Comparison of ENCODE assay signal across 14 cellular contexts in genomic region chr15:88900309-88900981, GRCh38. TPM values are rescaled to one million over a fixed set of nuclear protein-coding genes. Genes with fewer than 3 reads are reported as not detected.
A peak's percentile ranks its signal among the peaks of the same experiment; 100 is the strongest.
DNase-seq lines count a peak whose midpoint lies in the region; ATAC-seq and TF ChIP-seq lines count a peak whose summit lies in the region.
"Had no signal": no experiment of that assay in that cellular context is flagged by ENCODE, and none has a peak within 500 bp of the region (broad histone marks: within the 10 kb centered on the region; RNA-seq: fewer than 3 reads in every experiment).

No MANE protein-coding gene starts in this region.

- no peaks in the 10 kb centered on the region for H3K9me3 ChIP-seq in ascending aorta
- no peaks in the 10 kb centered on the region for H3K9me3 ChIP-seq in tibial nerve
- H3K9me3 ChIP-seq: pancreas had no signal

- no peak overlapping the region for H3K23ac ChIP-seq in mesendoderm (ENCODE audit: low read length)

- H3F3A ChIP-seq in GM23338 (replicated peaks; ENCODE audit: low read depth) = peaks cover 42% of the 10 kb centered on the region

- peak overlapping the region; percentile 1; the same call in 1 of the 2 replicates for H3K27ac Mint-ChIP-seq in GM23338

- intact Hi-C loops in ascending aorta (cut with DNase I) = loop anchor here (5.0 kb wide), 1 partner anchor 227 kb away; no protein-coding TSS in a partner anchor

- H3K9me2 ChIP-seq in GM23338 (ENCODE audit: insufficient read depth) = no peaks in the 10 kb centered on the region

- H2BK120ac ChIP-seq in mesendoderm (ENCODE audit: low read depth, low read length) = no peak overlapping the region

- in situ Hi-C loops in ACHN (cut with HindIII; ENCODE audit: low pct_ligation_motif_present, low pct_unique_long_range_greater_than_20kb, low sequenced_read_pairs) = no loop called here

- no peak overlapping the region for H2AFZ ChIP-seq in GM23338

- no peak overlapping the region for H3K4me2 ChIP-seq in GM23338
- H3K4me2 ChIP-seq in mesendoderm (ENCODE audit: low read length) = no peak overlapping the region

- H3K9ac ChIP-seq in mesendoderm (ENCODE audit: low read length) = no peak overlapping the region

- H3K4me1 Mint-ChIP-seq in GM23338 = peaks cover 70% of the 10 kb centered on the region

- peaks cover 29% of the 10 kb centered on the region for H3K36me3 ChIP-seq in GM23338 (ENCODE audit: insufficient read depth)
- peaks cover 45 to 68% of the 10 kb centered on the region in 2 donors for H3K36me3 ChIP-seq in ascending aorta
- H3K36me3 ChIP-seq in mesendoderm (ENCODE audit: control insufficient read depth, insufficient read depth, low read length) = peaks cover 4% of the 10 kb centered on the region
- H3K36me3 ChIP-seq in tibial nerve = peaks cover 0 to 53% (median 0%) of the 10 kb centered on the region in 3 donors
- H3K36me3 ChIP-seq: pancreas had no signal

- no peak overlapping the region for H3K4ac ChIP-seq in mesendoderm (ENCODE audit: low read depth, low read length)

- no CpG with 5 or more reads among the region's 12 CpGs for WGBS in mesendoderm (ENCODE audit: extremely low coverage, insufficient coverage, low lambda C conversion rate)
- WGBS in tibial nerve, 2 donors = 76 to 81% methylated on average over 11 to 12 of the region's 12 CpGs

- no peak overlapping the region for H4K8ac ChIP-seq in mesendoderm (ENCODE audit: low read depth, low read length)

- H3K4me1 ChIP-seq in GM23338 (ENCODE audit: insufficient read depth) = peaks cover 38% of the 10 kb centered on the region
- peaks cover 9 to 82% of the 10 kb centered on the region in 2 donors for H3K4me1 ChIP-seq in ascending aorta
- peaks cover 4% of the 10 kb centered on the region for H3K4me1 ChIP-seq in mesendoderm (ENCODE audit: control insufficient read depth, low read depth, low read length)
- H3K4me1 ChIP-seq in tibial nerve = peaks cover 0 to 35% (median 18%) of the 10 kb centered on the region in 4 donors
- H3K4me1 ChIP-seq: pancreas had no signal

- peak; percentile 35 for DNase-seq in ACHN
- no peak for DNase-seq in GM23338 (ENCODE audit: low spot score)
- DNase-seq in ascending aorta (ENCODE audit: low spot score in 2 of 2) = no peak
- peak; percentile 48 for DNase-seq in mesendoderm
- DNase-seq in tibial nerve (ENCODE audit: low spot score in 2 of 2) = no peak
- no peak for DNase-seq in mucosa of gallbladder (ENCODE audit: low spot score)
- DNase-seq in mesenteric fat pad (ENCODE audit: low spot score) = no peak
- DNase-seq: activated T-cell treated with anti-CD3 and anti-CD28 coated beads, Interleukin-2, amount 50 U/mL, for 48 hours; NCI-H2029 treated with DMSO at 0.1 percent for 48 hours; pancreas; stimulated activated CD4-positive, alpha-beta T cell treated with anti-CD3 and anti-CD28 coated beads, Interleukin-4, amount 100 ng/mL, for 4 hours had no signal

- no peak overlapping the region for H3K56ac ChIP-seq in mesendoderm (ENCODE audit: low read length)

- no peak for TF ChIP-seq POLR2A in tibial nerve (IDR thresholded peaks at IDR 0.05)

- no peak for ATAC-seq in GM23338
- ATAC-seq in GM18909 (IDR thresholded peaks at IDR 0.05; ENCODE audit: poor library complexity, unreplicated experiment) = no peak
- ATAC-seq: left lobe of liver, pancreas had no signal

- no peak overlapping the region for H2BK5ac ChIP-seq in mesendoderm (ENCODE audit: low read length)

- no peak overlapping the region for H2BK15ac ChIP-seq in mesendoderm (replicated peaks; ENCODE audit: low read depth)

- no peak overlapping the region for H3K4me3 Mint-ChIP-seq in GM23338
- H3K4me3 Mint-ChIP-seq: central memory CD8-positive, alpha-beta T cell had no signal

- TF ChIP-seq CTCF in GM23338 (conservative IDR thresholded peaks at IDR 0.05; ENCODE audit: low read depth in 2 of 2) (no peak), ascending aorta (IDR thresholded peaks at IDR 0.05) (no peak), tibial nerve (IDR thresholded peaks at IDR 0.05) (no peak)

- H3K79me2 ChIP-seq in GM23338 (replicated peaks; ENCODE audit: insufficient read depth) = peaks cover 21% of the 10 kb centered on the region
- H3K79me2 ChIP-seq in mesendoderm (ENCODE audit: control insufficient read depth, insufficient read depth, low read length) = no peaks in the 10 kb centered on the region

- peaks cover 84% of the 10 kb centered on the region for H3K36me3 Mint-ChIP-seq in GM23338 (ENCODE audit: low read depth)

- H3K9me3 Mint-ChIP-seq in GM23338 = no peaks in the 10 kb centered on the region; the same call in 1 of the 3 replicates
- H3K9me3 Mint-ChIP-seq: central memory CD8-positive, alpha-beta T cell had no signal

- no peak for TF ChIP-seq EP300 in tibial nerve (IDR thresholded peaks at IDR 0.05)

- peaks cover 2% of the 10 kb centered on the region; the same call in 1 of the 2 replicates for H3K27me3 ChIP-seq in GM23338 (ENCODE audit: insufficient read depth)
- H3K27me3 ChIP-seq in ascending aorta = no peaks in the 10 kb centered on the region
- no peaks in the 10 kb centered on the region for H3K27me3 ChIP-seq in mesendoderm (ENCODE audit: insufficient read depth, low read length, poor library complexity)
- H3K27me3 ChIP-seq in tibial nerve = peaks cover 0 to 3% of the 10 kb centered on the region in 2 donors
- H3K27me3 ChIP-seq: pancreas had no signal

- H3K18ac ChIP-seq in mesendoderm (ENCODE audit: low read length) = no peak overlapping the region

- no peak overlapping the region for H2AK5ac ChIP-seq in mesendoderm (ENCODE audit: low read length)

- H4K5ac ChIP-seq in mesendoderm (ENCODE audit: low read length) = no peak overlapping the region

- H3K27ac ChIP-seq in GM23338 (ENCODE audit: low read depth) (no peak overlapping the region), ascending aorta (peak overlapping the region; percentile 81 to 83), mesendoderm (ENCODE audit: low read depth, low read length) (no peak overlapping the region), tibial nerve (peak overlapping the region in 1 of 4 donors; percentile 51)
- H3K27ac ChIP-seq: pancreas had no signal

- H4K20me1 ChIP-seq in GM23338 (replicated peaks; ENCODE audit: insufficient read depth) = peaks cover 38% of the 10 kb centered on the region

- peaks cover 41% of the 10 kb centered on the region for H3K27me3 Mint-ChIP-seq in GM23338 (ENCODE audit: insufficient read depth, low read depth, poor library complexity)

- peaks cover 5% of the 10 kb centered on the region for H3K79me1 ChIP-seq in mesendoderm (ENCODE audit: low read length)

- no peak overlapping the region for H3K4me3 ChIP-seq in GM23338
- no peak overlapping the region for H3K4me3 ChIP-seq in ascending aorta
- no peak overlapping the region for H3K4me3 ChIP-seq in mesendoderm (ENCODE audit: low read length)
- H3K4me3 ChIP-seq in tibial nerve = no peak overlapping the region
- H3K4me3 ChIP-seq: pancreas had no signal

TF ChIP-seq in GM23338, 12 proteins besides CTCF, POLR2A, EP300 and RAD21:
- TF ChIP-seq CREB1 (CRISPR knock-in tag; IDR thresholded peaks at IDR 0.05; ENCODE audit: low read depth) = no peak
TF ChIP-seq in GM23338: peak in this region for 0.

RNA-seq across cellular contexts. Expression of gene HAPLN3, which starts 5.1 kb away (rescaled TPM):
- total RNA-seq in GM23338 (2014; rRNA removed; shearing (Covaris generic)) = 45.2 and 62.6 TPM in 2 replicates
- 21.4 and 22.7 TPM in 2 replicates for polyA plus RNA-seq in GM23338 (2016; fragmentation: Nextera tagmentation; extraction: Ambion mirVana)
- total RNA-seq in ascending aorta (189 TPM), tibial nerve (10 to 100 TPM in 3 of 4 donors, 1 to 10 TPM in 1; 4.4 to 27.3 (median 16.2) TPM), mucosa of gallbladder (3.9 TPM), mesenteric fat pad (5.2 TPM)
- polyA plus RNA-seq in mesendoderm (2013, experiment 1 of 2) = 4.4 TPM
- 4.3 TPM for polyA plus RNA-seq in mesendoderm (2013, experiment 2 of 2)

RNA-seq across cellular contexts. Expression of gene MFGE8, which starts 12.7 kb away (rescaled TPM):
- total RNA-seq in GM23338 (2014; rRNA removed; shearing (Covaris generic)) = 586 and 671 TPM in 2 replicates
- polyA plus RNA-seq in GM23338 (2016; fragmentation: Nextera tagmentation; extraction: Ambion mirVana) = 246 and 279 TPM in 2 replicates
- total RNA-seq in ascending aorta = 1,738 TPM
- 101 TPM for polyA plus RNA-seq in mesendoderm (2013, experiment 1 of 2)
- 103 TPM for polyA plus RNA-seq in mesendoderm (2013, experiment 2 of 2)
- 100 to 1,000 TPM; 349 to 553 (median 488) TPM for total RNA-seq in tibial nerve
- total RNA-seq in mucosa of gallbladder = 111 TPM
- total RNA-seq in mesenteric fat pad = 466 TPM

Comparison
In these comparisons a context has a peak if more than half of its experiments do, and no peak if none do; other contexts are left out.
1. DNase-seq: peak in ACHN (single experiment) and mesendoderm (single experiment); none in GM23338 (single experiment), ascending aorta (0 of 2), tibial nerve (0 of 2), mucosa of gallbladder (single experiment) and mesenteric fat pad (single experiment).
2. H3K27ac ChIP-seq: peak in ascending aorta (2 of 2); none in GM23338 (single experiment) and mesendoderm (single experiment).